Comparison of ENCODE assay signal across 1 cellular context in genomic region chr5:10353241-10354047, GRCh38.
A peak's percentile ranks its signal among the peaks of the same experiment; 100 is the strongest.
TF ChIP-seq lines count a peak whose summit lies in the region.

Gene MARCHF6, plus strand, starts transcription at chr5:10353695. Its CDS starts 204 bp downstream, at chr5:10353899.

TF ChIP-seq in K562, 482 proteins besides CTCF, POLR2A, EP300 and RAD21 (continued from another document and continues in another):
- TF ChIP-seq BCLAF1 (IDR thresholded peaks at IDR 0.05; ENCODE audit: borderline replicate concordance in 1 of 2, control insufficient read depth in 1 of 2, low read depth in 2 of 2, low read length in 1 of 2) = 0 out of 4 replicates have a peak, but pooled peaks of 1 of the 2 experiments have one; percentile 73
- 0 out of 2 replicates have a peak, but pooled peaks have one; percentile 23 for TF ChIP-seq KLF1 (tag; IDR thresholded peaks at IDR 0.05)
- no peak for TF ChIP-seq PPARD (CRISPR knock-in tag; IDR thresholded peaks at IDR 0.05)
- TF ChIP-seq HEY1 (CRISPR knock-in tag; IDR thresholded peaks at IDR 0.05; ENCODE audit: borderline replicate concordance) = no peak
- 0 out of 2 replicates have a peak, but pooled peaks have one; percentile 12 for TF ChIP-seq TEAD4 (IDR thresholded peaks at IDR 0.05; ENCODE audit: low read length)
- TF ChIP-seq TEAD4 (CRISPR knock-in tag; IDR thresholded peaks at IDR 0.05; ENCODE audit: borderline replicate concordance) = no peak
- no peak for TF ChIP-seq POLR3G (IDR thresholded peaks at IDR 0.05; ENCODE audit: extremely low read depth, insufficient read length, insufficient replicate concordance)
- TF ChIP-seq ZNF41 (CRISPR knock-in tag; conservative IDR thresholded peaks at IDR 0.05) = no peak
- TF ChIP-seq TARDBP (IDR thresholded peaks at IDR 0.05) = 0 out of 2 replicates have a peak, but pooled peaks have one; percentile 84
- TF ChIP-seq ZBTB12 (CRISPR knock-in tag; IDR thresholded peaks at IDR 0.05) = no peak
- TF ChIP-seq RFX5 (IDR thresholded peaks at IDR 0.05; ENCODE audit: low read depth, low read length) = no peak
- TF ChIP-seq XRCC5 (IDR thresholded peaks at IDR 0.05; ENCODE audit: low read depth, low read length) = peak; percentile 88; the same call in 1 of the 2 replicates
- no peak for TF ChIP-seq ILK (tag; IDR thresholded peaks at IDR 0.05; ENCODE audit: borderline replicate concordance, low read depth)
- TF ChIP-seq ZEB2 (IDR thresholded peaks at IDR 0.05) = peak; percentile 98
- TF ChIP-seq ZNF3 (CRISPR knock-in tag; IDR thresholded peaks at IDR 0.05) = no peak
- no peak for TF ChIP-seq U2AF2 (optimal IDR thresholded peaks at IDR 0.05; ENCODE audit: low read depth, low read length)
- no peak for TF ChIP-seq MAFG (tag; conservative IDR thresholded peaks at IDR 0.05)
- 0 out of 2 replicates have a peak, but pooled peaks have one; percentile 35 for TF ChIP-seq ZNF695 (CRISPR knock-in tag; IDR thresholded peaks at IDR 0.05)
- TF ChIP-seq POU5F1 (IDR thresholded peaks at IDR 0.05; ENCODE audit: borderline replicate concordance, low read depth, low read length, partially characterized antibody) = no peak
- no peak for TF ChIP-seq ZNF280B (CRISPR knock-in tag; IDR thresholded peaks at IDR 0.05)
- peak; percentile 80 for TF ChIP-seq ETV5 (CRISPR knock-in tag; IDR thresholded peaks at IDR 0.05; ENCODE audit: low read depth)
- peak; percentile 65 for TF ChIP-seq NR3C1 (CRISPR knock-in tag; IDR thresholded peaks at IDR 0.05)
- TF ChIP-seq TRIM24 (IDR thresholded peaks at IDR 0.05) = peak; percentile 35 to 49; a peak in 1 of 4 replicates
- no peak for TF ChIP-seq ZNF212 (CRISPR knock-in tag; IDR thresholded peaks at IDR 0.05)
- TF ChIP-seq ZNF253 (CRISPR knock-in tag; conservative IDR thresholded peaks at IDR 0.05) = no peak
- peak; percentile 86; the same call in 1 of the 2 replicates for TF ChIP-seq NR1H2 (CRISPR knock-in tag; IDR thresholded peaks at IDR 0.05)
- no peak for TF ChIP-seq DNMT1 (IDR thresholded peaks at IDR 0.05)
- peak; percentile 74 for TF ChIP-seq ID3 (CRISPR knock-in tag; IDR thresholded peaks at IDR 0.05)
- peak; percentile 78 for TF ChIP-seq ID3 (tag; IDR thresholded peaks at IDR 0.05)
- no peak for TF ChIP-seq RBM34 (IDR thresholded peaks at IDR 0.05; ENCODE audit: borderline replicate concordance, insufficient read depth, low read length)
- TF ChIP-seq THAP12 (CRISPR knock-in tag; IDR thresholded peaks at IDR 0.05) = peak; percentile 88
- no peak for TF ChIP-seq SRSF7 (optimal IDR thresholded peaks at IDR 0.05; ENCODE audit: low read depth, low read length)
- peak; percentile 75 for TF ChIP-seq ETS1 (conservative IDR thresholded peaks at IDR 0.05; ENCODE audit: control insufficient read depth, low read depth, low read length)
- TF ChIP-seq ELK1 (CRISPR knock-in tag; IDR thresholded peaks at IDR 0.05) = no peak
- peak; percentile 93 for TF ChIP-seq RBFOX2 (IDR thresholded peaks at IDR 0.05; ENCODE audit: low read depth, low read length)
- no peak; the same call in 1 of the 2 replicates for TF ChIP-seq GATA2 (CRISPR knock-in tag; IDR thresholded peaks at IDR 0.05)
- peak; percentile 59 for TF ChIP-seq NR2C2 (CRISPR knock-in tag; IDR thresholded peaks at IDR 0.05)
- TF ChIP-seq NR2C2 (tag; IDR thresholded peaks at IDR 0.05) = 0 out of 2 replicates have a peak, but pooled peaks have one; percentile 28
- no peak for TF ChIP-seq ZNF408 (CRISPR knock-in tag; IDR thresholded peaks at IDR 0.05; ENCODE audit: low read depth)
- TF ChIP-seq ESRRB (CRISPR knock-in tag; IDR thresholded peaks at IDR 0.05; ENCODE audit: borderline replicate concordance) = no peak
- TF ChIP-seq ZNF785 (CRISPR knock-in tag; IDR thresholded peaks at IDR 0.05) = no peak
- no peak for TF ChIP-seq NFATC3 (IDR thresholded peaks at IDR 0.05)
- no peak for TF ChIP-seq RBM39 (optimal IDR thresholded peaks at IDR 0.05; ENCODE audit: low read depth, low read length)
- no peak for TF ChIP-seq CUX1 (CRISPR knock-in tag; IDR thresholded peaks at IDR 0.05)
- TF ChIP-seq TAL1 (IDR thresholded peaks at IDR 0.05) = 0 out of 2 replicates have a peak, but pooled peaks have one; percentile 8
- peak; percentile 20 for TF ChIP-seq BRD9 (IDR thresholded peaks at IDR 0.05; ENCODE audit: low read depth, partially characterized antibody)
- no peak for TF ChIP-seq ESRRA (IDR thresholded peaks at IDR 0.05; ENCODE audit: borderline replicate concordance, low read depth)
- TF ChIP-seq CREB3 (tag; conservative IDR thresholded peaks at IDR 0.05; ENCODE audit: low read depth) = no peak
- TF ChIP-seq CREB1 (IDR thresholded peaks at IDR 0.05) = peak; percentile 84
- TF ChIP-seq CREB1 (CRISPR knock-in tag; IDR thresholded peaks at IDR 0.05) = peak; percentile 87
- TF ChIP-seq SMARCA4 (IDR thresholded peaks at IDR 0.05) = no peak
